17 cellular contexts compared by ENCODE assay signal in genomic region chr12:75699728-75700496, GRCh38.
A peak's percentile ranks its signal among the peaks of the same experiment; 100 is the strongest.
DNase-seq lines count a peak whose midpoint lies in the region; ATAC-seq lines count a peak whose summit lies in the region.
"Had no signal": no experiment of that assay in that cellular context is flagged by ENCODE, and none has a peak within 500 bp of the region (broad histone marks: within the 10 kb centered on the region; RNA-seq: fewer than 3 reads in every experiment).

No MANE protein-coding gene starts in this region.

- no peak overlapping the region for H3K27ac ChIP-seq in mesendoderm (ENCODE audit: low read depth, low read length)
- H3K27ac ChIP-seq: HL-60, prostate gland, RWPE1 had no signal

- no peak overlapping the region for H3K23ac ChIP-seq in mesendoderm (ENCODE audit: low read length)

- H4K5ac ChIP-seq in mesendoderm (ENCODE audit: low read length) = no peak overlapping the region

- no peaks in the 10 kb centered on the region for H3K79me2 ChIP-seq in mesendoderm (ENCODE audit: control insufficient read depth, insufficient read depth, low read length)

- no peak for ATAC-seq in HG02642 (IDR thresholded peaks at IDR 0.05; ENCODE audit: poor library complexity, unreplicated experiment)
- no peak for ATAC-seq in GM19395 (IDR thresholded peaks at IDR 0.05; ENCODE audit: unreplicated experiment)

- H3K4me2 ChIP-seq in mesendoderm (ENCODE audit: low read length) = no peak overlapping the region

- H3K4ac ChIP-seq in mesendoderm (ENCODE audit: low read depth, low read length) = no peak overlapping the region

- H3K18ac ChIP-seq in mesendoderm (ENCODE audit: low read length) = no peak overlapping the region

- H2BK15ac ChIP-seq in mesendoderm (replicated peaks; ENCODE audit: low read depth) = no peak overlapping the region

- no peaks in the 10 kb centered on the region for H3K27me3 ChIP-seq in mesendoderm (ENCODE audit: insufficient read depth, low read length, poor library complexity)
- H3K27me3 ChIP-seq: BE2C, MG63 had no signal

- no peaks in the 10 kb centered on the region for H3K36me3 ChIP-seq in mesendoderm (ENCODE audit: control insufficient read depth, insufficient read depth, low read length)
- H3K36me3 ChIP-seq: BE2C, MG63, prostate gland had no signal

- no peak overlapping the region for H2BK5ac ChIP-seq in mesendoderm (ENCODE audit: low read length)

- no peak overlapping the region for H2AK5ac ChIP-seq in mesendoderm (ENCODE audit: low read length)

- no peak overlapping the region for H3K4me3 ChIP-seq in mesendoderm (ENCODE audit: low read length)
- H3K4me3 ChIP-seq: MG63, prostate gland had no signal

- DNase-seq in Daoy (ENCODE audit: low read depth) (peak; percentile 72), M059J (ENCODE audit: low read depth) (peak; percentile 51), dermis blood vessel endothelial cell (peak; percentile 91), mesendoderm (peak; percentile 72), NCI-H446 (lab: John Stamatoyannopoulos, UW) (no peak), ecto neural progenitor cell (ENCODE audit: low spot score) (no peak)
- DNase-seq: activated CD4-positive, alpha-beta memory T cell treated with anti-CD3 and anti-CD28 coated beads, Interleukin-2, amount 10 ng/mL, durations not matched to agents 7 days and 5 days; activated effector memory CD4-positive, alpha-beta T cell treated with Interleukin-2 at 50 U/mL for 16 hours; BE2C; DMS79 treated with DMSO at 0.1 percent for 48 hours; H7; MG63 had no signal

- no peaks in the 10 kb centered on the region for H3K4me1 ChIP-seq in mesendoderm (ENCODE audit: control insufficient read depth, low read depth, low read length)
- H3K4me1 ChIP-seq: prostate gland had no signal

- H3K56ac ChIP-seq in mesendoderm (ENCODE audit: low read length) = no peak overlapping the region

- no peak overlapping the region for H2BK120ac ChIP-seq in mesendoderm (ENCODE audit: low read depth, low read length)

- no peak overlapping the region for H3K9ac ChIP-seq in mesendoderm (ENCODE audit: low read length)

- WGBS in mesendoderm (ENCODE audit: extremely low coverage, insufficient coverage, low lambda C conversion rate) = 100% methylated on average over 3 of the region's 7 CpGs

- no peak overlapping the region for H4K8ac ChIP-seq in mesendoderm (ENCODE audit: low read depth, low read length)

- H3K79me1 ChIP-seq in mesendoderm (ENCODE audit: low read length) = no peaks in the 10 kb centered on the region

Comparison
In these comparisons a context has a peak if more than half of its experiments do, and no peak if none do; other contexts are left out.
1. DNase-seq: peak in Daoy (single experiment), M059J (single experiment), dermis blood vessel endothelial cell (single experiment) and mesendoderm (single experiment); none in NCI-H446 (0 of 2) and ecto neural progenitor cell (single experiment).